ENCODE assay signal across 12 cellular contexts in the genomic region with DNA sequence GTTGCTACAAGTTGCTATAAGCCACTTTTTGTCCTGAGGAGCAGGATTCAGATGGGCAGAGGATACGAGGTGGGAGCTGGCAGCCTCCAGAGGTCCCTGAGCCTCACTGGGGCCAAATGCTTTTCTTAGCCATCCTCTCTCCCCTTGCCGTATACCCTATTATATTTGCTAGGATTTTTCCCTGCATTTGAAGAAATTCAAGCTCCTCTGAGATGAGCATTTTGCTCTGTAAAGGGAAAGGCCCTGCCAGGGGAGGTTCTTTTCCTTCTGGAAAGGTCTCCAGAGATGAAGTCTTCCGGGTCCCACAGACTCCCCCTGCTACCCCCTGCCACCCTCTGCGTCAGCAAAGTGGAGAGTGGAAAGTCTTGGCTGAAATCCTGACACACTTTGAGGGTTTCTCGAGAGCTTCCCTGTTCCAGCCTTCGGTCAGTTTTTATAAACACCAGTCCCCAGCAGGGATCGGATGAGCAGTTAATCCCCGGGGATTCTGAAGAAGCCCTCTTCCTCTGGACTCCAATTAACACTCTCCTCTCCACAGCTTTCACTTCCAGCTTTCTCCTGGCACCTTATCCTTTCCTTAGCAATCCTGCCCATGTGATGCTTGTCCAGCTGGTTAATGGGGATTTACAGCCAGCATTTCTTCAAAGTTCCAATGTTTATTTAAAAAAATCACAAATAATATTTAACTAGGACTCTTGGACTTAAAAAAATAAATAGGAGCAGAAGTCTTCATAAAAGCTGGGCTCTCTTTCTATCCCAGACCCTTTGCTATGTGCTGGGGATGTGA. TPM values are rescaled to one million over a fixed set of nuclear protein-coding genes. Genes with fewer than 3 reads are reported as not detected.
A peak's percentile ranks its signal among the peaks of the same experiment; 100 is the strongest.
DNase-seq lines count a peak whose midpoint lies in the region; ATAC-seq, FAIRE-seq and TF ChIP-seq lines count a peak whose summit lies in the region.
"Had no signal": no experiment of that assay in that cellular context is flagged by ENCODE, and none has a peak within 500 bp of the region (broad histone marks: within the 10 kb centered on the region; RNA-seq: fewer than 3 reads in every experiment).

No MANE protein-coding gene starts in this region.

- intact Hi-C loops in HepG2 (cut with micrococcal nuclease; ENCODE audit: unreplicated experiment) (no loop called here), kidney (cut with DNase I) (no loop called here)

- ATAC-seq in HepG2 (no peak), HG02885 (IDR thresholded peaks at IDR 0.05; ENCODE audit: poor library complexity, unreplicated experiment) (no peak)
- ATAC-seq: T-cell had no signal

- H3K9me3 ChIP-seq in GM23248 (ENCODE audit: low read depth): no peaks in the 10 kb centered on the region
- no peaks in the 10 kb centered on the region for H3K9me3 ChIP-seq in HepG2 (ENCODE audit: low read length)
- H3K9me3 ChIP-seq in smooth muscle cell (replicated peaks; ENCODE audit: low read depth): no peaks in the 10 kb centered on the region
- no peaks in the 10 kb centered on the region for H3K9me3 ChIP-seq in kidney (ENCODE audit: control insufficient read depth in 1 of 2, low read length in 2 of 2)

- H3K36me3 ChIP-seq in GM23248 (ENCODE audit: low read depth) (no peaks in the 10 kb centered on the region), HepG2 (replicated peaks in 1 of 2; ENCODE audit: control insufficient read depth in 1 of 2, insufficient read depth in 2 of 2, low read length in 2 of 2) (no peaks in the 10 kb centered on the region), smooth muscle cell (ENCODE audit: low read depth) (no peaks in the 10 kb centered on the region), kidney (ENCODE audit: control insufficient read depth in 1 of 2, insufficient read depth in 2 of 2, low read length in 2 of 2) (no peaks in the 10 kb centered on the region)

- TF ChIP-seq POLR2A in HepG2 (IDR thresholded peaks at IDR 0.05; ENCODE audit: insufficient read depth in 1 of 2, low read depth in 2 of 2, low read length in 2 of 2): no peak

- WGBS in GM23248 (ENCODE audit: low coverage in 1 of 2, low lambda C conversion rate in 2 of 2, missing lambda C conversion rate in 2 of 2), 2 experiments: 30% methylated on average over 8 of the region's 8 CpGs
- WGBS in HepG2 (ENCODE audit: low lambda C conversion rate): 57% methylated on average over 8 of the region's 8 CpGs
- WGBS in smooth muscle cell (ENCODE audit: low lambda C conversion rate): 27% methylated on average over 8 of the region's 8 CpGs

- H3K4me1 ChIP-seq in GM23248 (ENCODE audit: insufficient read depth): peaks cover 15% of the 10 kb centered on the region
- H3K4me1 ChIP-seq in HepG2 (ENCODE audit: insufficient read depth, low read length): peaks cover 13% of the 10 kb centered on the region
- peaks cover 25% of the 10 kb centered on the region for H3K4me1 ChIP-seq in smooth muscle cell (ENCODE audit: low read depth)
- no peaks in the 10 kb centered on the region for H3K4me1 ChIP-seq in kidney (ENCODE audit: control insufficient read depth in 1 of 2, insufficient read depth in 1 of 2, low read depth in 1 of 2, low read length in 2 of 2)

- H3K9ac ChIP-seq in GM23248 (no peak overlapping the region), HepG2 (ENCODE audit: insufficient read depth, low read depth, low read length) (no peak overlapping the region), smooth muscle cell (ENCODE audit: low read depth) (no peak overlapping the region), kidney (ENCODE audit: low read length in 2 of 2) (no peak overlapping the region)

- DNase-seq in GM23248 (no peak), caudate nucleus (lab: John Stamatoyannopoulos, UW) (peak in 3 of 61 donors; percentile 35 to 64 (median 36)), HepG2 (ENCODE audit: low spot score) (no peak), smooth muscle cell (lab: John Stamatoyannopoulos, UW; ENCODE audit: unreplicated experiment) (no peak), SHP77 treated with DMSO at 0.1 percent for 48 hours (lab: John Stamatoyannopoulos, UW) (no peak), SKM-1 treated with dmso at 0.1 percent for 144 hours (lab: John Stamatoyannopoulos, UW; ENCODE audit: unreplicated experiment) (no peak), kidney (no peak)
- DNase-seq: activated T-cell treated with anti-CD3 and anti-CD28 coated beads, Interleukin-2, amount 50 U/mL, for 24 hours; HFFc6; NCI-H2081; T-cell had no signal

- FAIRE-seq in HepG2 (lab: Jason Lieb, UNC): no peak
- no peak for FAIRE-seq in kidney (lab: Jason Lieb, UNC)

- H3F3A ChIP-seq in GM23248 (ENCODE audit: insufficient read depth): no peaks in the 10 kb centered on the region
- peaks cover 7% of the 10 kb centered on the region for H3F3A ChIP-seq in smooth muscle cell (ENCODE audit: low read depth)

- H3K4me2 ChIP-seq in GM23248 (ENCODE audit: unreplicated experiment) (no peak overlapping the region), HepG2 (ENCODE audit: low read depth, low read length) (no peak overlapping the region), smooth muscle cell (peak overlapping the region; percentile 77)

- no peaks in the 10 kb centered on the region for H3K9me2 ChIP-seq in GM23248 (ENCODE audit: insufficient read depth)

- TF ChIP-seq EP300 in HepG2 (IDR thresholded peaks at IDR 0.05; ENCODE audit: low read depth in 2 of 2, low read length in 2 of 2) (no peak), HepG2 (CRISPR knock-in tag; IDR thresholded peaks at IDR 0.05; ENCODE audit: borderline replicate concordance) (no peak)

- CTCF ChIA-PET in HepG2 (lab: Yijun Ruan, JAX; ENCODE audit: low intra/inter-chr PET ratio, low total read pairs): no interaction called here

- H3K4me3 ChIP-seq in GM23248 (no peak overlapping the region), HepG2 (replicated peaks in 1 of 3; ENCODE audit: insufficient read depth in 1 of 3, low read depth in 2 of 3, low read length in 3 of 3) (no peak overlapping the region), smooth muscle cell (no peak overlapping the region), kidney (ENCODE audit: low read length in 2 of 2) (no peak overlapping the region)

- TF ChIP-seq CTCF in HepG2 (CRISPR knock-in tag; IDR thresholded peaks at IDR 0.05) (no peak), smooth muscle cell (IDR thresholded peaks at IDR 0.05; ENCODE audit: borderline replicate concordance, insufficient read depth, poor library complexity, severe bottlenecking) (no peak), kidney (IDR thresholded peaks at IDR 0.05; ENCODE audit: borderline replicate concordance, extremely low read depth, insufficient read depth) (no peak)

- H3K27ac ChIP-seq in GM23248 (no peak overlapping the region), caudate nucleus (ENCODE audit: low read depth, low read length) (peak overlapping the region; percentile 89), HepG2 (ENCODE audit: extremely low read length, insufficient read depth, low read length) (no peak overlapping the region), smooth muscle cell (ENCODE audit: low read depth) (peak overlapping the region; percentile 63), kidney (ENCODE audit: low read depth in 2 of 2, low read length in 2 of 2) (no peak overlapping the region)

- POLR2A ChIA-PET in HepG2 (lab: Yijun Ruan, JAX): no interaction called here

- in situ Hi-C loops in GM23248 (cut with MboI): no loop called here
- in situ Hi-C loops in HepG2 (cut with HindIII; ENCODE audit: extremely low pct_ligation_motif_present, low pct_unique_long_range_greater_than_20kb): no loop called here

- H3K79me2 ChIP-seq in GM23248 (ENCODE audit: insufficient read depth) (no peaks in the 10 kb centered on the region), HepG2 (ENCODE audit: insufficient read depth, low read length) (no peaks in the 10 kb centered on the region), smooth muscle cell (ENCODE audit: low read depth) (no peaks in the 10 kb centered on the region)

- TF ChIP-seq RAD21 in HepG2 (CRISPR knock-in tag; IDR thresholded peaks at IDR 0.05): no peak

- peak overlapping the region; percentile 41; the same call in 1 of the 2 replicates for H2AFZ ChIP-seq in GM23248
- H2AFZ ChIP-seq in HepG2 (ENCODE audit: low read length): no peak overlapping the region
- peak overlapping the region; percentile 41 for H2AFZ ChIP-seq in smooth muscle cell (ENCODE audit: low read depth)

- H4K20me1 ChIP-seq in GM23248 (ENCODE audit: insufficient read depth): no peaks in the 10 kb centered on the region
- H4K20me1 ChIP-seq in HepG2 (ENCODE audit: insufficient read depth, low read length): no peaks in the 10 kb centered on the region
- H4K20me1 ChIP-seq in smooth muscle cell (ENCODE audit: low read depth): no peaks in the 10 kb centered on the region

- H3K27me3 ChIP-seq in GM23248 (replicated peaks; ENCODE audit: insufficient read depth) (no peaks in the 10 kb centered on the region), HepG2 (ENCODE audit: control insufficient read depth in 1 of 2, insufficient read depth in 2 of 2, low read length in 2 of 2) (peaks cover 0 to 3% of the 10 kb centered on the region in 2 experiments; a peak in 1 of 5 replicates), smooth muscle cell (ENCODE audit: low read depth) (peaks cover 6% of the 10 kb centered on the region)

- no TSS peak for BruUV-seq in HepG2 (replicated peaks; lab: Mats Ljungman, UMichigan)

RNA-seq across cellular contexts. Expression of a gene that starts 13.1 kb away (rescaled TPM):
- not detected in 2 replicates for total RNA-seq in GM23248 (2014; rRNA removed; shearing (Covaris generic))
- polyA plus RNA-seq in GM23248 (2016; fragmentation: Nextera tagmentation; extraction: Ambion mirVana): not detected in 2 replicates
- not detected in 2 replicates for total RNA-seq in HepG2 (2016; rRNA removed; fragmentation: Illumina TruSeq; extraction: Trizol)
- total RNA-seq in HepG2 (2016; cell fraction: cytosol; rRNA removed; fragmentation: Illumina TruSeq; extraction: Trizol; ENCODE audit: low read depth): not detected in 2 replicates
- total RNA-seq in HepG2 (2016; cell fraction: insoluble cytoplasmic fraction; rRNA removed; fragmentation: Illumina TruSeq; extraction: Trizol): not detected in 2 replicates
- total RNA-seq in HepG2 (2016; cell fraction: membrane; rRNA removed; fragmentation: Illumina TruSeq; extraction: Trizol): not detected in 2 replicates
- total RNA-seq in HepG2 (2016; cell fraction: nucleus; rRNA removed; fragmentation: Illumina TruSeq; extraction: Trizol): not detected in 2 replicates
- 0.09 TPM in 1 of 2 replicates, not detected in the other for polyA plus RNA-seq in HepG2 (2011; rRNA removed)
- polyA plus RNA-seq in HepG2 (2011; cell fraction: cytosol; rRNA removed): not detected in 2 replicates
- polyA plus RNA-seq in HepG2 (2011; cell fraction: nucleus; rRNA removed): 0.07 TPM in 1 of 2 replicates, not detected in the other
- not detected in 2 replicates for polyA plus RNA-seq in HepG2 (2012)
- not detected in 2 replicates for polyA plus RNA-seq in HepG2 (2016; cell fraction: cytosol; fragmentation: Illumina TruSeq; extraction: Trizol; ENCODE audit: low read depth)
- 0.12 TPM in 1 of 2 replicates, not detected in the other for polyA plus RNA-seq in HepG2 (2016; cell fraction: insoluble cytoplasmic fraction; fragmentation: Illumina TruSeq; extraction: Trizol; ENCODE audit: low read depth)
- polyA plus RNA-seq in HepG2 (2016; cell fraction: membrane; fragmentation: Illumina TruSeq; extraction: Trizol; ENCODE audit: low read depth): not detected in 2 replicates
- polyA plus RNA-seq in HepG2 (2016; cell fraction: nucleus; fragmentation: Illumina TruSeq; extraction: Trizol; ENCODE audit: insufficient read depth, low read depth): not detected in 2 replicates
- not detected in 2 replicates for polyA minus RNA-seq in HepG2 (2011; rRNA and poly(A)+ RNA removed; ENCODE audit: low replicate concordance)
- polyA minus RNA-seq in HepG2 (2011; cell fraction: cytosol; rRNA and poly(A)+ RNA removed): not detected in 2 replicates
- not detected in 2 replicates for polyA minus RNA-seq in HepG2 (2011; cell fraction: nucleus; rRNA and poly(A)+ RNA removed)
- total RNA-seq in smooth muscle cell: 5.8 and 6.3 TPM in 2 replicates
- 1.7 and 4.1 TPM in 2 replicates for polyA plus RNA-seq in smooth muscle cell
- total RNA-seq in kidney: 11.8 TPM
- 1.0 TPM for polyA plus RNA-seq in kidney (ENCODE audit: insufficient read depth, low read depth, low replicate concordance)
- total RNA-seq: HFFc6 had no signal

Comparison
In these comparisons a context has a peak if more than half of its experiments do, and no peak if none do; other contexts are left out.
1. H3K27ac ChIP-seq: peak in caudate nucleus (single experiment) and smooth muscle cell (single experiment); none in GM23248 (single experiment), HepG2 (single experiment) and kidney (0 of 2).